ENCODE assay signal across 1 cellular context in genomic region chr11:59173964-59174663, GRCh38.
TF ChIP-seq lines count a peak whose summit lies in the region.

No MANE protein-coding gene starts in this region.

TF ChIP-seq in HEK293, 187 proteins besides CTCF, POLR2A, EP300 and RAD21 (continued from another document):
- peak; percentile 48; the same call in 1 of the 2 replicates for TF ChIP-seq PATZ1 (tag by site-specific recombination; IDR thresholded peaks at IDR 0.05)
- TF ChIP-seq ZNF10 (tag by site-specific recombination; IDR thresholded peaks at IDR 0.05), result peak; percentile 42; the same call in 1 of the 2 replicates
- no peak for TF ChIP-seq GLI4 (tag by site-specific recombination; IDR thresholded peaks at IDR 0.05)
- no peak for TF ChIP-seq ZBTB7A (tag by site-specific recombination; IDR thresholded peaks at IDR 0.05; ENCODE audit: low read depth)
- no peak for TF ChIP-seq KLF9 (tag by site-specific recombination; IDR thresholded peaks at IDR 0.05; ENCODE audit: low read depth)
- 0 out of 2 replicates have a peak, but pooled peaks have one; percentile 21 for TF ChIP-seq SP7 (tag by site-specific recombination; IDR thresholded peaks at IDR 0.05)
- TF ChIP-seq KLF7 (tag by site-specific recombination; IDR thresholded peaks at IDR 0.05; ENCODE audit: borderline replicate concordance), result no peak
- no peak for TF ChIP-seq ZSCAN16 (tag by site-specific recombination; IDR thresholded peaks at IDR 0.05)
- peak; percentile 87 for TF ChIP-seq ZNF398 (tag by site-specific recombination; IDR thresholded peaks at IDR 0.05)
- TF ChIP-seq EGR2 (tag by site-specific recombination; IDR thresholded peaks at IDR 0.05; ENCODE audit: low read depth), result peak; percentile 87
- peak; percentile 89 for TF ChIP-seq ZFHX2 (tag by site-specific recombination; conservative IDR thresholded peaks at IDR 0.05)
- TF ChIP-seq PRDM1 (tag by site-specific recombination; IDR thresholded peaks at IDR 0.05), result peak; percentile 64
- no peak for TF ChIP-seq YY2 (tag by site-specific recombination; IDR thresholded peaks at IDR 0.05)
- 0 out of 2 replicates have a peak, but pooled peaks have one; percentile 12 for TF ChIP-seq PRDM10 (tag by site-specific recombination; IDR thresholded peaks at IDR 0.05)
- TF ChIP-seq ZFP37 (tag by site-specific recombination; IDR thresholded peaks at IDR 0.05), result no peak
- TF ChIP-seq ZNF600 (tag by site-specific recombination; IDR thresholded peaks at IDR 0.05), result no peak
